ENCODE assay signal across 31 cellular contexts in genomic region chr5:105903069-105903468, GRCh38.
A peak's percentile ranks its signal among the peaks of the same experiment; 100 is the strongest.
DNase-seq lines count a peak whose midpoint lies in the region; ATAC-seq and TF ChIP-seq lines count a peak whose summit lies in the region.
"Had no signal": no experiment of that assay in that cellular context is flagged by ENCODE, and none has a peak within 500 bp of the region (broad histone marks: within the 10 kb centered on the region; RNA-seq: fewer than 3 reads in every experiment).

No MANE protein-coding gene starts in this region.

- H3K27me3 ChIP-seq in A673 (replicated peaks; ENCODE audit: insufficient read depth, low read depth, low read length, poor library complexity), result no peaks in the 10 kb centered on the region
- H3K27me3 ChIP-seq: gastrocnemius medialis, SJCRH30, stomach, thyroid gland had no signal

- H3K36me3 Mint-ChIP-seq in activated CD8-positive, alpha-beta T cell treated with anti-CD3 and anti-CD28 coated beads for 36 hours (ENCODE audit: low read depth), result no peaks in the 10 kb centered on the region
- H3K36me3 Mint-ChIP-seq: brain, naive B cell had no signal

- ATAC-seq in activated CD8-positive, alpha-beta T cell treated with anti-CD3 and anti-CD28 coated beads for 36 hours, result no peak
- ATAC-seq: activated T-cell treated with anti-CD3 and anti-CD28 coated beads, Interleukin-2, amount 50 U/mL, for 4 hours; gastrocnemius medialis; left lobe of liver had no signal

- H3K4me1 Mint-ChIP-seq in activated CD8-positive, alpha-beta T cell treated with anti-CD3 and anti-CD28 coated beads for 36 hours (ENCODE audit: low read depth), result no peaks in the 10 kb centered on the region
- H3K4me1 Mint-ChIP-seq: naive B cell had no signal

- H3K4me3 ChIP-seq in A673 (ENCODE audit: low read depth, low read length, poor library complexity, severe bottlenecking) (peak overlapping the region; percentile 16), HFF-Myc (replicated peaks; ENCODE audit: low read depth, low read length) (no peak overlapping the region), fibroblast of the aortic adventitia (ENCODE audit: low read depth, low read length) (no peak overlapping the region)
- H3K4me3 ChIP-seq: gastrocnemius medialis, HAP-1, SJCRH30, skin epidermis, stomach, thyroid gland had no signal

- TF ChIP-seq CTCF in A673 (conservative IDR thresholded peaks at IDR 0.05; ENCODE audit: low read depth, low read length), result no peak
- no peak for TF ChIP-seq CTCF in HFF-Myc (IDR thresholded peaks at IDR 0.05; ENCODE audit: low read depth, low read length, missing control alignments)
- TF ChIP-seq CTCF in VCaP (conservative IDR thresholded peaks at IDR 0.05), result no peak
- TF ChIP-seq CTCF in fibroblast of the aortic adventitia (IDR thresholded peaks at IDR 0.05; ENCODE audit: insufficient read depth, low read length), result no peak
- TF ChIP-seq CTCF in activated CD8-positive, alpha-beta T cell treated with anti-CD3 and anti-CD28 coated beads for 36 hours (IDR thresholded peaks at IDR 0.05), result no peak

- no TSS peak for BruUV-seq in A673 (replicated peaks; lab: Mats Ljungman, UMichigan)

- H3K27ac ChIP-seq in A673 (ENCODE audit: low read depth, low read length, poor library complexity, severe bottlenecking) (peak overlapping the region; percentile 63), VCaP (peak overlapping the region; percentile 63)
- H3K27ac ChIP-seq: gastrocnemius medialis, SJCRH30, skin epidermis, stomach, thyroid gland had no signal

- H3K27ac Mint-ChIP-seq in activated CD8-positive, alpha-beta T cell treated with anti-CD3 and anti-CD28 coated beads for 36 hours, result no peak overlapping the region
- H3K27ac Mint-ChIP-seq: brain; naive B cell; T-helper 1 cell treated with Interleukin-12 subunit alpha and Interleukin-12 subunit beta and Interleukin-4 antibody, amounts not matched to agents 30 μg/mL and 1 μg/mL, for 36 hours had no signal

- no peaks in the 10 kb centered on the region for H3K9me3 ChIP-seq in A673 (ENCODE audit: low read depth, low read length, poor library complexity, severe bottlenecking)
- H3K9me3 ChIP-seq: gastrocnemius medialis, HAP-1, SJCRH30, stomach, thyroid gland had no signal

- H3K4me1 ChIP-seq in A673 (ENCODE audit: insufficient read depth, low read length, poor library complexity, severe bottlenecking), result peaks cover 65% of the 10 kb centered on the region
- H3K4me1 ChIP-seq: gastrocnemius medialis, HAP-1, stomach, thyroid gland had no signal

- intact Hi-C loops in A673 (cut with micrococcal nuclease; ENCODE audit: unreplicated experiment), result loop anchor here (10.0 kb wide), 1 partner anchor 1258 kb away; no protein-coding TSS in a partner anchor
- intact Hi-C loops in activated CD8-positive, alpha-beta T cell treated with anti-CD3 and anti-CD28 coated beads for 36 hours (cut with micrococcal nuclease), result no loop called here

- H3K36me3 ChIP-seq in A673 (ENCODE audit: insufficient read depth, low read length, poor library complexity, severe bottlenecking), result no peaks in the 10 kb centered on the region
- H3K36me3 ChIP-seq: gastrocnemius medialis, HAP-1, SJCRH30, stomach, thyroid gland had no signal

- POLR2A ChIA-PET in A673 (lab: Charles Lee; ENCODE audit: low non-redundant PET), result interaction anchor here (0.6 kb wide), 2 partner anchors 51 to 1462 kb away, joined by 3 to 5 read pairs; no protein-coding TSS in a partner anchor
- POLR2A ChIA-PET in activated CD8-positive, alpha-beta T cell treated with anti-CD3 and anti-CD28 coated beads for 36 hours (lab: Charles Lee), result no interaction called here

- H3K4me3 Mint-ChIP-seq in activated CD8-positive, alpha-beta T cell treated with anti-CD3 and anti-CD28 coated beads for 36 hours, result no peak overlapping the region
- H3K4me3 Mint-ChIP-seq: activated T-cell treated with anti-CD3 and anti-CD28 coated beads, Interleukin-2, amount 50 U/mL, for 4 hours; brain; naive B cell; T-helper 1 cell treated with Interleukin-12 subunit alpha and Interleukin-12 subunit beta and Interleukin-4 antibody, amounts not matched to agents 30 μg/mL and 1 μg/mL, for 36 hours had no signal

- peaks cover 8% of the 10 kb centered on the region for H3K9me3 Mint-ChIP-seq in activated CD8-positive, alpha-beta T cell treated with anti-CD3 and anti-CD28 coated beads for 36 hours
- H3K9me3 Mint-ChIP-seq: brain had no signal

- CTCF ChIA-PET in A673 (lab: Charles Lee), result interaction anchor here (0.5 kb wide), 1 partner anchor 771 kb away, joined by 5 read pairs; no protein-coding TSS in a partner anchor
- CTCF ChIA-PET in activated CD8-positive, alpha-beta T cell treated with anti-CD3 and anti-CD28 coated beads for 36 hours (lab: Charles Lee), result interaction anchor here (0.6 kb wide), 1 partner anchor 1925 kb away, joined by 4 read pairs; no protein-coding TSS in a partner anchor

- H3K27me3 Mint-ChIP-seq in activated CD8-positive, alpha-beta T cell treated with anti-CD3 and anti-CD28 coated beads for 36 hours, result no peaks in the 10 kb centered on the region
- H3K27me3 Mint-ChIP-seq: naive B cell had no signal

- peak; percentile 94 for DNase-seq in A673 (ENCODE audit: low spot score)
- DNase-seq in HFF-Myc (ENCODE audit: extremely low read depth, low read depth), result peak; percentile 16
- peak; percentile 60 for DNase-seq in fibroblast of the aortic adventitia (ENCODE audit: low read depth)
- DNase-seq in UCSD-AML1 (lab: John Stamatoyannopoulos, UW; ENCODE audit: unreplicated experiment), result no peak
- no peak for DNase-seq in NCI-H226
- no peak for DNase-seq in activated CD8-positive, alpha-beta T cell treated with anti-CD3 and anti-CD28 coated beads for 36 hours
- no peak for DNase-seq in NCI-H1092 treated with DMSO at 0.1 percent for 48 hours (lab: John Stamatoyannopoulos, UW)
- DNase-seq: activated CD4-positive, alpha-beta T cell treated with anti-CD3 and anti-CD28 coated beads for 48 hours; activated gamma-delta T cell treated with Interleukin-2 at 50 U/mL for 16 hours; activated T-cell treated with anti-CD3 and anti-CD28 coated beads, Interleukin-2, amount 50 U/mL, for 4 hours; DMS153; effector CD4-positive, alpha-beta T cell; gastrocnemius medialis; hippocampal formation; mesendoderm; naive B cell; NCI-H1048; NCI-H187 treated with DMSO at 0.1 percent for 48 hours; NCI-H526; occipital lobe; SJCRH30; stimulated activated CD4-positive, alpha-beta T cell treated with anti-CD3 and anti-CD28 coated beads, Interleukin-1b, Interleukin-23, amount 100 ng/mL, for 48 hours; stimulated activated CD8-positive, alpha-beta memory T cell treated with anti-CD3 and anti-CD28 coated beads, Interleukin-4, amount 100 ng/mL, for 48 hours; stomach; thyroid gland had no signal

Comparison
In these comparisons a context has a peak if more than half of its experiments do, and no peak if none do; other contexts are left out.
1. DNase-seq: peak in A673 (single experiment), HFF-Myc (single experiment) and fibroblast of the aortic adventitia (single experiment); none in UCSD-AML1 (single experiment), NCI-H226 (single experiment), activated CD8-positive, alpha-beta T cell treated with anti-CD3 and anti-CD28 coated beads for 36 hours (single experiment) and NCI-H1092 treated with DMSO at 0.1 percent for 48 hours (single experiment).